37 cellular contexts compared by ENCODE assay signal in the genomic region with DNA sequence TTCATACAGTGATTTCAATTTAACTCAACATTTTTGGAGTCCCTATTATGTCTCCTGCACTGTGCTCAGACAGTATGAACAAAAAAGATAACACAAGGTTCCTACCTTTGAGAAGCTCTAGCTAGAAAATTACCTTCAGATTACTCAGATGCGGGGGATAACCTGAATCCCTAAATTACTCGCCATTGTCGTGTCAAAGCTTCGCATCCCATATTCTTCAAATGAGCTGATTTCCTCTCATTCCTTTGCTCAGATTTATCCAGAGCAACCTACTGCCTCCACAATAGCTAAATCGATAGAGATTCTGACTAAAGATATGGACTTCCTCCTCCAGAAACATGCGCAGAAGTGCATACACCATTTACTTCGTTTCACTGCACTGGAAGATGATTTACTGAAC.
"Had no signal": no experiment of that assay in that cellular context is flagged by ENCODE, and none has a peak within 500 bp of the region (broad histone marks: within the 10 kb centered on the region; RNA-seq: fewer than 3 reads in every experiment).

No MANE protein-coding gene starts in this region.

- H3K27me3 Mint-ChIP-seq: activated B cell treated with CpG ODN at 0.5 μM for 24 hours; activated CD8-positive, alpha-beta T cell treated with anti-CD3 and anti-CD28 coated beads for 36 hours; activated naive CD8-positive, alpha-beta T cell; central memory CD8-positive, alpha-beta T cell had no signal

- H3K9me3 ChIP-seq: ascending aorta, Peyer's patch, SJSA1 had no signal

- H3K27ac ChIP-seq: ascending aorta, cardiac muscle cell, KMS-11, Peyer's patch, SJSA1, VCaP had no signal

- DNase-seq: activated B cell treated with CpG ODN at 0.5 μM for 24 hours; activated CD4-positive, alpha-beta T cell treated with anti-CD3 and anti-CD28 coated beads for 4 hours; activated CD4-positive, alpha-beta T cell treated with anti-CD3 and anti-CD28 coated beads, Interleukin-2, amount 50 U/mL, for 4 hours; activated CD4-positive, CD25-positive, alpha-beta regulatory T cell treated with anti-CD3 and anti-CD28 coated beads, Interleukin-2, amount 50 U/mL, for 72 hours; activated CD8-positive, alpha-beta T cell treated with anti-CD3 and anti-CD28 coated beads for 36 hours; activated gamma-delta T cell; activated naive CD4-positive, alpha-beta T cell treated with Interleukin-2 at 50 U/mL for 16 hours; activated T-cell treated with anti-CD3 and anti-CD28 coated beads, Interleukin-2, amount 50 U/mL, for 1 hour; activated T-cell treated with anti-CD3 and anti-CD28 coated beads, Interleukin-2, amount 50 U/mL, for 72 hours; amygdala; NCI-H1092 treated with DMSO at 0.1 percent for 48 hours; NCI-H1417; NCI-H146; NCI-H187; NCI-H2029 treated with DMSO at 0.1 percent for 48 hours; NCI-H2107; NCI-H2171; NCI-H510A; NCI-H526; NCI-H748 treated with DMSO at 0.1 percent for 48 hours; NK-92 treated with Interleukin-12 subunit alpha and Interleukin-12 subunit beta, amount 100 ng/mL, for 24 hours; PC-3; Peyer's patch; RPMI8226; SHP77 treated with DMSO at 0.1 percent for 48 hours; T-helper 1 cell; T-helper 2 cell; T-helper 9 cell had no signal

- H3K27ac Mint-ChIP-seq: activated CD8-positive, alpha-beta T cell treated with anti-CD3 and anti-CD28 coated beads for 36 hours; activated naive CD8-positive, alpha-beta T cell; activated T-cell treated with anti-CD3 and anti-CD28 coated beads, Interleukin-2, amount 50 U/mL, for 72 hours; activated T-helper 2 cell treated with anti-CD3 and anti-CD28 coated beads, Interferon-gamma antibody, Interleukin-2, Interleukin-4, amounts not matched to agents 10 μg/mL and 5 μg/mL and 100 μg/mL, durations not matched to agents 14 hours and 24 hours and 36 hours had no signal

- H3K36me3 ChIP-seq: ascending aorta, cardiac muscle cell, Peyer's patch, SJSA1 had no signal

- H3K9ac ChIP-seq: KMS-11 had no signal

- H3K9me3 Mint-ChIP-seq: activated B cell treated with CpG ODN at 0.5 μM for 24 hours; activated CD8-positive, alpha-beta T cell treated with anti-CD3 and anti-CD28 coated beads for 36 hours; activated T-cell treated with anti-CD3 and anti-CD28 coated beads, Interleukin-2, amount 50 U/mL, for 72 hours; activated T-helper 2 cell treated with anti-CD3 and anti-CD28 coated beads, Interferon-gamma antibody, Interleukin-2, Interleukin-4, amounts not matched to agents 10 μg/mL and 5 μg/mL and 100 μg/mL, durations not matched to agents 14 hours and 24 hours and 36 hours; central memory CD8-positive, alpha-beta T cell had no signal

- H3K27me3 ChIP-seq: ascending aorta, Peyer's patch had no signal

- ATAC-seq: activated CD8-positive, alpha-beta T cell treated with anti-CD3 and anti-CD28 coated beads for 36 hours; activated T-cell treated with anti-CD3 and anti-CD28 coated beads, Interleukin-2, amount 50 U/mL, for 72 hours; PC-3; SK-N-SH treated with all-trans-retinoic acid at 6 μM for 48 hours had no signal

- H3K4me2 ChIP-seq: KMS-11 had no signal

- H3K4me3 Mint-ChIP-seq: activated B cell treated with CpG ODN at 0.5 μM for 24 hours; activated CD8-positive, alpha-beta T cell treated with anti-CD3 and anti-CD28 coated beads for 36 hours; activated naive CD8-positive, alpha-beta T cell; activated T-cell treated with anti-CD3 and anti-CD28 coated beads, Interleukin-2, amount 50 U/mL, for 72 hours; central memory CD8-positive, alpha-beta T cell had no signal

- H3K4me3 ChIP-seq: ascending aorta, cardiac muscle cell, Peyer's patch, SJSA1 had no signal
